Comparison of ENCODE assay signal across 21 cellular contexts in genomic region chr11:41872458-41872857, GRCh38.
DNase-seq lines count a peak whose midpoint lies in the region; TF ChIP-seq lines count a peak whose summit lies in the region.
"Had no signal": no experiment of that assay in that cellular context is flagged by ENCODE, and none has a peak within 500 bp of the region (broad histone marks: within the 10 kb centered on the region; RNA-seq: fewer than 3 reads in every experiment).

No MANE protein-coding gene starts in this region.

- peaks cover 7 to 54% (median 28%) of the 10 kb centered on the region in 6 donors for H3K9me3 Mint-ChIP-seq in immature natural killer cell

- peaks cover 0 to 2% (median 1%) of the 10 kb centered on the region in 3 donors for H3K36me3 Mint-ChIP-seq in immature natural killer cell

- no peak overlapping the region for H3K4me3 Mint-ChIP-seq in immature natural killer cell
- H3K4me3 Mint-ChIP-seq: CD4-positive, alpha-beta T cell had no signal

- no peak overlapping the region for H3K27ac Mint-ChIP-seq in immature natural killer cell
- H3K27ac Mint-ChIP-seq: CD4-positive, alpha-beta T cell had no signal

- no peaks in the 10 kb centered on the region for H3K4me1 Mint-ChIP-seq in immature natural killer cell

- no peak for TF ChIP-seq POLR2A in erythroblast (IDR thresholded peaks at IDR 0.05; ENCODE audit: low read length)

- H3K27me3 Mint-ChIP-seq in immature natural killer cell (ENCODE audit: low read depth in 3 of 3) = peaks cover 0 to 2% (median 0%) of the 10 kb centered on the region in 3 donors
- H3K27me3 Mint-ChIP-seq: CD4-positive, alpha-beta T cell had no signal

- DNase-seq in NCI-H82 (lab: John Stamatoyannopoulos, UW) = peak; percentile 81
- peak; percentile 8 for DNase-seq in SK-N-DZ (ENCODE audit: low spot score)
- DNase-seq in iPS-NIHi7 (ENCODE audit: extremely low spot score) = peak; percentile 9
- DNase-seq in retina = peak; percentile 60
- no peak for DNase-seq in HPDE6-E6E7 (ENCODE audit: extremely low spot score)
- no peak for DNase-seq in immature natural killer cell
- no peak for DNase-seq in erythroblast (lab: John Stamatoyannopoulos, UW)
- DNase-seq: Caco-2; CD4-positive, alpha-beta T cell; DMS 273 treated with DMSO at 0.1 percent for 48 hours; DND-41; GM23248; KG1; NCI-H1092; NCI-H1436; NCI-H187 treated with DMSO at 0.1 percent for 48 hours; NCI-H2107; NCI-H2227 treated with DMSO at 0.1 percent for 48 hours; NCI-H774; PC-3; SHP77 had no signal

Comparison
In these comparisons a context has a peak if more than half of its experiments do, and no peak if none do; other contexts are left out.
1. DNase-seq: peak in NCI-H82 (single experiment), SK-N-DZ (single experiment), iPS-NIHi7 (single experiment) and retina (single experiment); none in HPDE6-E6E7 (single experiment), immature natural killer cell (0 of 3) and erythroblast (0 of 2).